8 cellular contexts compared by ENCODE assay signal in genomic region chr21:31343680-31344480, GRCh38. TPM values are rescaled to one million over a fixed set of nuclear protein-coding genes. Genes with fewer than 3 reads are reported as not detected.
A peak's percentile ranks its signal among the peaks of the same experiment; 100 is the strongest.
DNase-seq lines count a peak whose midpoint lies in the region; TF ChIP-seq lines count a peak whose summit lies in the region.

A gene with protein sequence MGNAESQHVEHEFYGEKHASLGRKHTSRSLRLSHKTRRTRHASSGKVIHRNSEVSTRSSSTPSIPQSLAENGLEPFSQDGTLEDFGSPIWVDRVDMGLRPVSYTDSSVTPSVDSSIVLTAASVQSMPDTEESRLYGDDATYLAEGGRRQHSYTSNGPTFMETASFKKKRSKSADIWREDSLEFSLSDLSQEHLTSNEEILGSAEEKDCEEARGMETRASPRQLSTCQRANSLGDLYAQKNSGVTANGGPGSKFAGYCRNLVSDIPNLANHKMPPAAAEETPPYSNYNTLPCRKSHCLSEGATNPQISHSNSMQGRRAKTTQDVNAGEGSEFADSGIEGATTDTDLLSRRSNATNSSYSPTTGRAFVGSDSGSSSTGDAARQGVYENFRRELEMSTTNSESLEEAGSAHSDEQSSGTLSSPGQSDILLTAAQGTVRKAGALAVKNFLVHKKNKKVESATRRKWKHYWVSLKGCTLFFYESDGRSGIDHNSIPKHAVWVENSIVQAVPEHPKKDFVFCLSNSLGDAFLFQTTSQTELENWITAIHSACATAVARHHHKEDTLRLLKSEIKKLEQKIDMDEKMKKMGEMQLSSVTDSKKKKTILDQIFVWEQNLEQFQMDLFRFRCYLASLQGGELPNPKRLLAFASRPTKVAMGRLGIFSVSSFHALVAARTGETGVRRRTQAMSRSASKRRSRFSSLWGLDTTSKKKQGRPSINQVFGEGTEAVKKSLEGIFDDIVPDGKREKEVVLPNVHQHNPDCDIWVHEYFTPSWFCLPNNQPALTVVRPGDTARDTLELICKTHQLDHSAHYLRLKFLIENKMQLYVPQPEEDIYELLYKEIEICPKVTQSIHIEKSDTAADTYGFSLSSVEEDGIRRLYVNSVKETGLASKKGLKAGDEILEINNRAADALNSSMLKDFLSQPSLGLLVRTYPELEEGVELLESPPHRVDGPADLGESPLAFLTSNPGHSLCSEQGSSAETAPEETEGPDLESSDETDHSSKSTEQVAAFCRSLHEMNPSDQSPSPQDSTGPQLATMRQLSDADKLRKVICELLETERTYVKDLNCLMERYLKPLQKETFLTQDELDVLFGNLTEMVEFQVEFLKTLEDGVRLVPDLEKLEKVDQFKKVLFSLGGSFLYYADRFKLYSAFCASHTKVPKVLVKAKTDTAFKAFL (N-terminal part only) (minus strand): TSS chr21:31344261. CDS start chr21:31266972, 77,289 bp downstream.

- H3K27ac Mint-ChIP-seq in CD4-positive, alpha-beta memory T cell, result peak within 1 kb of the TSS; percentile 16 to 93 (median 80)
- peak within 1 kb of the TSS; percentile 11 for H3K27ac Mint-ChIP-seq in activated T-helper 2 cell treated with anti-CD3 and anti-CD28 coated beads, Interferon-gamma antibody, Interleukin-2, Interleukin-4, amounts not matched to agents 10 μg/mL and 5 μg/mL and 100 μg/mL, durations not matched to agents 14 hours and 24 hours and 36 hours
- no peak within 1 kb of the TSS for H3K27ac Mint-ChIP-seq in HFFc6

- H3K36me3 Mint-ChIP-seq in CD4-positive, alpha-beta memory T cell, result peaks cover under 1 to 5% of the 10 kb centered on the region in 2 donors
- no peaks in the 10 kb centered on the region for H3K36me3 Mint-ChIP-seq in activated T-helper 2 cell treated with anti-CD3 and anti-CD28 coated beads, Interferon-gamma antibody, Interleukin-2, Interleukin-4, amounts not matched to agents 10 μg/mL and 5 μg/mL and 100 μg/mL, durations not matched to agents 14 hours and 24 hours and 36 hours (ENCODE audit: low read depth)
- H3K36me3 Mint-ChIP-seq in HFFc6 (ENCODE audit: low read depth), result no peaks in the 10 kb centered on the region

- H3K27me3 ChIP-seq in CD4-positive, alpha-beta memory T cell (ENCODE audit: insufficient read depth, low read length), result no peaks in the 10 kb centered on the region
- no peaks in the 10 kb centered on the region for H3K27me3 ChIP-seq in neuron (ENCODE audit: insufficient read depth, low read length)

- peaks cover 32% of the 10 kb centered on the region for H3K4me1 ChIP-seq in CD4-positive, alpha-beta memory T cell (ENCODE audit: insufficient read depth, low read length)
- H3K4me1 ChIP-seq in neuron (ENCODE audit: insufficient read depth, low read length), result peaks cover 25% of the 10 kb centered on the region

- peak within 1 kb of the TSS; percentile 18 for H3K27ac ChIP-seq in CD4-positive, alpha-beta memory T cell (ENCODE audit: low read depth, low read length)

- H3K4me1 Mint-ChIP-seq in CD4-positive, alpha-beta memory T cell, result peaks cover 30 to 56% (median 41%) of the 10 kb centered on the region in 4 donors
- H3K4me1 Mint-ChIP-seq in activated T-helper 2 cell treated with anti-CD3 and anti-CD28 coated beads, Interferon-gamma antibody, Interleukin-2, Interleukin-4, amounts not matched to agents 10 μg/mL and 5 μg/mL and 100 μg/mL, durations not matched to agents 14 hours and 24 hours and 36 hours (ENCODE audit: low read depth), result peaks cover 45% of the 10 kb centered on the region
- H3K4me1 Mint-ChIP-seq in HFFc6 (ENCODE audit: low read depth), result no peaks in the 10 kb centered on the region

- H3K4me3 ChIP-seq in CD4-positive, alpha-beta memory T cell (ENCODE audit: low read length in 2 of 2), result peak within 1 kb of the TSS; percentile 14 to 46
- peak within 1 kb of the TSS; percentile 64 for H3K4me3 ChIP-seq in neuron (ENCODE audit: low read length)

- no peak for TF ChIP-seq CTCF in HFFc6 (IDR thresholded peaks at IDR 0.05)

- H3K36me3 ChIP-seq in CD4-positive, alpha-beta memory T cell (ENCODE audit: insufficient read depth, low read length), result no peaks in the 10 kb centered on the region
- H3K36me3 ChIP-seq in neuron (ENCODE audit: insufficient read depth, low read length), result no peaks in the 10 kb centered on the region

- POLR2A ChIA-PET in CD4-positive, alpha-beta memory T cell (lab: Charles Lee; ENCODE audit: partially characterized antibody), result interaction anchor here (1.1 to 2.6 kb wide), 3 partner anchors 10 to 215 kb away, joined by 4 to 9 read pairs (median 4); no protein-coding TSS in a partner anchor

- peak within 1 kb of the TSS; percentile 85 to 96 (median 94) for H3K4me3 Mint-ChIP-seq in CD4-positive, alpha-beta memory T cell
- H3K4me3 Mint-ChIP-seq in activated T-helper 2 cell treated with anti-CD3 and anti-CD28 coated beads, Interferon-gamma antibody, Interleukin-2, Interleukin-4, amounts not matched to agents 10 μg/mL and 5 μg/mL and 100 μg/mL, durations not matched to agents 14 hours and 24 hours and 36 hours (ENCODE audit: low read depth), result peak within 1 kb of the TSS; percentile 85
- no peak within 1 kb of the TSS; the same call in 1 of the 2 replicates for H3K4me3 Mint-ChIP-seq in HFFc6

- H3K27me3 Mint-ChIP-seq in CD4-positive, alpha-beta memory T cell, result peaks cover 12 to 22% of the 10 kb centered on the region in 2 donors
- H3K27me3 Mint-ChIP-seq in activated T-helper 2 cell treated with anti-CD3 and anti-CD28 coated beads, Interferon-gamma antibody, Interleukin-2, Interleukin-4, amounts not matched to agents 10 μg/mL and 5 μg/mL and 100 μg/mL, durations not matched to agents 14 hours and 24 hours and 36 hours (ENCODE audit: low read depth), result peaks cover 40% of the 10 kb centered on the region
- H3K27me3 Mint-ChIP-seq in HFFc6 (ENCODE audit: insufficient read depth), result peaks cover 3% of the 10 kb centered on the region; the same call in 1 of the 2 replicates

- intact Hi-C loops in CD4-positive, alpha-beta memory T cell (cut with micrococcal nuclease), result no loop called here
- intact Hi-C loops in activated T-helper 2 cell treated with anti-CD3 and anti-CD28 coated beads, Interferon-gamma antibody, Interleukin-2, Interleukin-4, amounts not matched to agents 10 μg/mL and 5 μg/mL and 100 μg/mL, durations not matched to agents 14 hours and 24 hours and 36 hours (cut with micrococcal nuclease), result no loop called here

- peak within 1 kb of the TSS; percentile 71 for H2AFZ ChIP-seq in neuron (ENCODE audit: low read depth, low read length)

- H3K9me3 ChIP-seq in CD4-positive, alpha-beta memory T cell (ENCODE audit: control insufficient read depth in 1 of 2, low read length in 2 of 2), result no peaks in the 10 kb centered on the region
- no peaks in the 10 kb centered on the region for H3K9me3 ChIP-seq in neuron (ENCODE audit: low read length)

- H3K9me3 Mint-ChIP-seq in CD4-positive, alpha-beta memory T cell, result peaks cover 0 to 2% (median 0%) of the 10 kb centered on the region in 8 donors
- H3K9me3 Mint-ChIP-seq in activated T-helper 2 cell treated with anti-CD3 and anti-CD28 coated beads, Interferon-gamma antibody, Interleukin-2, Interleukin-4, amounts not matched to agents 10 μg/mL and 5 μg/mL and 100 μg/mL, durations not matched to agents 14 hours and 24 hours and 36 hours, result no peaks in the 10 kb centered on the region
- no peaks in the 10 kb centered on the region; the same call in 1 of the 2 replicates for H3K9me3 Mint-ChIP-seq in HFFc6

- no peak for DNase-seq in CD4-positive, alpha-beta memory T cell
- DNase-seq in MV-4-11 (lab: John Stamatoyannopoulos, UW) (peak; percentile 77), foreskin melanocyte (peak; percentile 55), HFFc6 (no peak), NCI-H2029 treated with DMSO at 0.1 percent for 48 hours (lab: John Stamatoyannopoulos, UW) (no peak)
- DNase-seq in activated T-helper 2 cell treated with anti-CD3 and anti-CD28 coated beads, Interferon-gamma antibody, Interleukin-2, Interleukin-4, amounts not matched to agents 10 μg/mL and 5 μg/mL and 100 μg/mL, durations not matched to agents 14 hours and 24 hours and 36 hours (ENCODE audit: low spot score), result no peak
- no peak for DNase-seq in activated CD4-positive, CD25-positive, alpha-beta regulatory T cell (lab: John Stamatoyannopoulos, UW)

- CTCF ChIA-PET in CD4-positive, alpha-beta memory T cell (lab: Charles Lee; ENCODE audit: partially characterized antibody), result interaction anchor here (0.9 to 1.6 kb wide), 2 partner anchors 11 to 215 kb away, joined by 3 to 6 read pairs; no protein-coding TSS in a partner anchor

RNA-seq across cellular contexts. Expression of the gene that starts here (rescaled TPM):
- 100 to 1,000 TPM; 103 to 104 TPM for total RNA-seq in CD4-positive, alpha-beta memory T cell
- 10 to 100 TPM; 22.5 to 31.4 TPM for polyA plus RNA-seq in CD4-positive, alpha-beta memory T cell
- 110 and 114 TPM in 2 replicates for total RNA-seq in activated T-helper 2 cell treated with anti-CD3 and anti-CD28 coated beads, Interferon-gamma antibody, Interleukin-2, Interleukin-4, amounts not matched to agents 10 μg/mL and 5 μg/mL and 100 μg/mL, durations not matched to agents 14 hours and 24 hours and 36 hours
- total RNA-seq in HFFc6 (2021; fragmentation: NEBNext Ultra II Directional; extraction: Animal tissue kit (Norgen Biotek cat#: 25700)), result under 1 TPM in 5 of 6 experiments, not detected in 1; 0.02 to 0.43 (median 0.27) TPM

Comparison
In these comparisons a context has a peak if more than half of its experiments do, and no peak if none do; other contexts are left out.
1. RNA of the gene that starts here (total RNA-seq): 110 to 114 TPM in activated T-helper 2 cell treated with anti-CD3 and anti-CD28 coated beads, Interferon-gamma antibody, Interleukin-2, Interleukin-4, amounts not matched to agents 10 μg/mL and 5 μg/mL and 100 μg/mL, durations not matched to agents 14 hours and 24 hours and 36 hours and 103 to 104 TPM in CD4-positive, alpha-beta memory T cell; 0.02 to 0.43 TPM in HFFc6; every median in the first group is over 10 times any median in the second.
2. DNase-seq: peak in MV-4-11 (single experiment) and foreskin melanocyte (single experiment); none in CD4-positive, alpha-beta memory T cell (0 of 5), activated T-helper 2 cell treated with anti-CD3 and anti-CD28 coated beads, Interferon-gamma antibody, Interleukin-2, Interleukin-4, amounts not matched to agents 10 μg/mL and 5 μg/mL and 100 μg/mL, durations not matched to agents 14 hours and 24 hours and 36 hours (single experiment), HFFc6 (single experiment), activated CD4-positive, CD25-positive, alpha-beta regulatory T cell (0 of 4) and NCI-H2029 treated with DMSO at 0.1 percent for 48 hours (single experiment).